Comparison of ENCODE assay signal across 13 cellular contexts in the genomic region with DNA sequence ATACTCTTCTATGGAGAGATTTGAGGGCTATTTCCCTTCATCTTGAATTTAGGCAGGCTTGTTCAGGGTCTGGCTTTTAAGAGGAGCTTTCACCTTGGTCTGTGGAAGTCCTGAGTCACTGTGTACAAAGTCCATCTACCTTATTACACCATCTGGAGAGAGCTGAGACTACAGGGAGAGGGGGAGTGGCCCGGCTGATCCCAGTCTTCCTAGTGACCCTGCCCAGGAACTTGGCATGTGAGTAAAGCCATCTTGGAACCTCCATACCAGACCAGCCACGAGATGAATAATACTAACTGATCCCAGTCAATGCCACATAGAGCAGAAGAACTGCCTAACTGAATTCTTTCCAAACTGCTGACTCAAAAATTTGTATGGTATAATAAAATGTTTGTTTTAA. TPM values are rescaled to one million over a fixed set of nuclear protein-coding genes. Genes with fewer than 3 reads are reported as not detected.
DNase-seq lines count a peak whose midpoint lies in the region; ATAC-seq, FAIRE-seq and TF ChIP-seq lines count a peak whose summit lies in the region.
"Had no signal": no experiment of that assay in that cellular context is flagged by ENCODE, and none has a peak within 500 bp of the region (broad histone marks: within the 10 kb centered on the region; RNA-seq: fewer than 3 reads in every experiment).

No MANE protein-coding gene starts in this region.

- no peaks in the 10 kb centered on the region for H3K79me2 ChIP-seq in HepG2 (ENCODE audit: insufficient read depth, low read length)

- no peak for TF ChIP-seq POLR2A in body of pancreas (IDR thresholded peaks at IDR 0.05)
- no peak for TF ChIP-seq POLR2A in HepG2 (IDR thresholded peaks at IDR 0.05; ENCODE audit: insufficient read depth in 1 of 2, low read depth in 2 of 2, low read length in 2 of 2)

- no TSS peak for BruUV-seq in HepG2 (replicated peaks; lab: Mats Ljungman, UMichigan)

- FAIRE-seq in HepG2 (lab: Jason Lieb, UNC) (peak; percentile 62), kidney (lab: Jason Lieb, UNC) (no peak)

- H3K4me3 ChIP-seq in body of pancreas: no peak overlapping the region
- H3K4me3 ChIP-seq in HepG2 (replicated peaks in 1 of 3; ENCODE audit: insufficient read depth in 1 of 3, low read depth in 2 of 3, low read length in 3 of 3): no peak overlapping the region
- H3K4me3 ChIP-seq in kidney (ENCODE audit: low read length in 2 of 2): no peak overlapping the region
- H3K4me3 ChIP-seq: gastroesophageal sphincter had no signal

- 24 to 41% methylated on average over 2 of the region's 2 CpGs for WGBS in body of pancreas, 2 donors
- WGBS in HepG2 (ENCODE audit: low lambda C conversion rate): 10% methylated on average over 2 of the region's 2 CpGs

- H3K9ac ChIP-seq in HepG2 (ENCODE audit: insufficient read depth, low read depth, low read length) (no peak overlapping the region), kidney (ENCODE audit: low read length in 2 of 2) (no peak overlapping the region)

- H3K4me1 ChIP-seq in body of pancreas (peaks cover 19% of the 10 kb centered on the region), HepG2 (ENCODE audit: insufficient read depth, low read length) (peaks cover 41% of the 10 kb centered on the region), kidney (ENCODE audit: control insufficient read depth in 1 of 2, insufficient read depth in 1 of 2, low read depth in 1 of 2, low read length in 2 of 2) (no peaks in the 10 kb centered on the region)
- H3K4me1 ChIP-seq: gastroesophageal sphincter had no signal

- H3K36me3 ChIP-seq in body of pancreas (replicated peaks in 1 of 2; ENCODE audit: insufficient read depth in 1 of 2, low read depth in 2 of 2): no peaks in the 10 kb centered on the region
- H3K36me3 ChIP-seq in HepG2 (replicated peaks in 1 of 2; ENCODE audit: control insufficient read depth in 1 of 2, insufficient read depth in 2 of 2, low read length in 2 of 2): no peaks in the 10 kb centered on the region
- H3K36me3 ChIP-seq in kidney (ENCODE audit: control insufficient read depth in 1 of 2, insufficient read depth in 2 of 2, low read length in 2 of 2): no peaks in the 10 kb centered on the region
- H3K36me3 ChIP-seq: gastroesophageal sphincter had no signal

- peak overlapping the region; percentile 50 to 77 (median 66) for H3K27ac ChIP-seq in body of pancreas
- peak overlapping the region; percentile 65 for H3K27ac ChIP-seq in HepG2 (ENCODE audit: extremely low read length, insufficient read depth, low read length)
- no peak overlapping the region for H3K27ac ChIP-seq in kidney (ENCODE audit: low read depth in 2 of 2, low read length in 2 of 2)
- H3K27ac ChIP-seq: gastroesophageal sphincter had no signal

- TF ChIP-seq CTCF in body of pancreas (IDR thresholded peaks at IDR 0.05) (no peak), HepG2 (CRISPR knock-in tag; IDR thresholded peaks at IDR 0.05) (no peak), kidney (IDR thresholded peaks at IDR 0.05; ENCODE audit: borderline replicate concordance, extremely low read depth, insufficient read depth) (no peak)

- no peaks in the 10 kb centered on the region for H3K9me3 ChIP-seq in body of pancreas
- peaks cover 8% of the 10 kb centered on the region for H3K9me3 ChIP-seq in HepG2 (ENCODE audit: low read length)
- peaks cover 0 to 5% of the 10 kb centered on the region in 2 donors for H3K9me3 ChIP-seq in kidney (ENCODE audit: control insufficient read depth in 1 of 2, low read length in 2 of 2)

- DNase-seq in A172 (ENCODE audit: low spot score): peak; percentile 49
- peak; percentile 90 for DNase-seq in HT-29 (ENCODE audit: low spot score)
- peak; percentile 78 to 90 (median 88) for DNase-seq in body of pancreas
- DNase-seq in HepG2 (ENCODE audit: low spot score): peak; percentile 90
- no peak for DNase-seq in activated gamma-delta T cell treated with Interleukin-2 at 50 U/mL for 16 hours
- DNase-seq in COLO829 (ENCODE audit: low spot score): no peak
- DNase-seq in kidney: no peak
- DNase-seq: ACHN, GDM1, NCI-H1092, NCI-H748 treated with DMSO at 0.1 percent for 48 hours had no signal

- peak in 1 of 2 experiments; percentile 78; a peak in 2 of 4 replicates for TF ChIP-seq EP300 in HepG2 (IDR thresholded peaks at IDR 0.05; ENCODE audit: low read depth in 2 of 2, low read length in 2 of 2)
- TF ChIP-seq EP300 in HepG2 (CRISPR knock-in tag; IDR thresholded peaks at IDR 0.05; ENCODE audit: borderline replicate concordance): no peak

- POLR2A ChIA-PET in HepG2 (lab: Yijun Ruan, JAX): interaction anchor here (0.7 to 3.2 kb wide), 8 partner anchors 8 to 199 kb away, joined by 3 to 15 read pairs (median 6); partner anchors contain the start of gene IL6ST

- no peak overlapping the region for H2AFZ ChIP-seq in HepG2 (ENCODE audit: low read length)

- H4K20me1 ChIP-seq in HepG2 (ENCODE audit: insufficient read depth, low read length): no peaks in the 10 kb centered on the region

- ATAC-seq in body of pancreas: peak; percentile 100
- ATAC-seq in HepG2: peak; percentile 84
- ATAC-seq in HG03565 (IDR thresholded peaks at IDR 0.05; ENCODE audit: unreplicated experiment): no peak
- ATAC-seq: gastroesophageal sphincter had no signal

- H3K27me3 ChIP-seq in body of pancreas (no peaks in the 10 kb centered on the region), HepG2 (ENCODE audit: control insufficient read depth in 1 of 2, insufficient read depth in 2 of 2, low read length in 2 of 2) (no peaks in the 10 kb centered on the region)
- H3K27me3 ChIP-seq: gastroesophageal sphincter had no signal

- CTCF ChIA-PET in HepG2 (lab: Yijun Ruan, JAX; ENCODE audit: low intra/inter-chr PET ratio, low total read pairs): no interaction called here

- no peak for TF ChIP-seq RAD21 in HepG2 (CRISPR knock-in tag; IDR thresholded peaks at IDR 0.05)

- in situ Hi-C loops in HepG2 (cut with HindIII; ENCODE audit: extremely low pct_ligation_motif_present, low pct_unique_long_range_greater_than_20kb): no loop called here

- peak overlapping the region; percentile 11; the same call in 1 of the 2 replicates for H3K4me2 ChIP-seq in HepG2 (ENCODE audit: low read depth, low read length)

- intact Hi-C loops in body of pancreas (cut with DNase I): no loop called here
- intact Hi-C loops in HepG2 (cut with micrococcal nuclease; ENCODE audit: unreplicated experiment): loop anchor here (1.0 kb wide), 1 partner anchor 8 kb away; no protein-coding TSS in a partner anchor
- intact Hi-C loops in kidney (cut with DNase I): no loop called here

TF ChIP-seq in HepG2, 621 proteins besides CTCF, POLR2A, EP300 and RAD21 (continues in another document):
- TF ChIP-seq, protein P1, sequence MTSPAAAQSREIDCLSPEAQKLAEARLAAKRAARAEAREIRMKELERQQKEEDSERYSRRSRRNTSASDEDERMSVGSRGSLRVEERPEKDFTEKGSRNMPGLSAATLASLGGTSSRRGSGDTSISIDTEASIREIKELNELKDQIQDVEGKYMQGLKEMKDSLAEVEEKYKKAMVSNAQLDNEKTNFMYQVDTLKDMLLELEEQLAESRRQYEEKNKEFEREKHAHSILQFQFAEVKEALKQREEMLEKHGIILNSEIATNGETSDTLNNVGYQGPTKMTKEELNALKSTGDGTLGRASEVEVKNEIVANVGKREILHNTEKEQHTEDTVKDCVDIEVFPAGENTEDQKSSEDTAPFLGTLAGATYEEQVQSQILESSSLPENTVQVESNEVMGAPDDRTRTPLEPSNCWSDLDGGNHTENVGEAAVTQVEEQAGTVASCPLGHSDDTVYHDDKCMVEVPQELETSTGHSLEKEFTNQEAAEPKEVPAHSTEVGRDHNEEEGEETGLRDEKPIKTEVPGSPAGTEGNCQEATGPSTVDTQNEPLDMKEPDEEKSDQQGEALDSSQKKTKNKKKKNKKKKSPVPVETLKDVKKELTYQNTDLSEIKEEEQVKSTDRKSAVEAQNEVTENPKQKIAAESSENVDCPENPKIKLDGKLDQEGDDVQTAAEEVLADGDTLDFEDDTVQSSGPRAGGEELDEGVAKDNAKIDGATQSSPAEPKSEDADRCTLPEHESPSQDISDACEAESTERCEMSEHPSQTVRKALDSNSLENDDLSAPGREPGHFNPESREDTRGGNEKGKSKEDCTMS (CRISPR knock-in tag; conservative IDR thresholded peaks at IDR 0.05): no peak
- TF ChIP-seq BRCA1 (CRISPR knock-in tag; IDR thresholded peaks at IDR 0.05) (no peak), RORA (CRISPR knock-in tag; IDR thresholded peaks at IDR 0.05) (no peak), REL (CRISPR knock-in tag; conservative IDR thresholded peaks at IDR 0.05) (no peak), GPN1 (CRISPR knock-in tag; IDR thresholded peaks at IDR 0.05; ENCODE audit: borderline replicate concordance) (no peak)

RNA-seq across cellular contexts. Expression of gene IL6ST, which starts 8.4 kb away (rescaled TPM):
- 97.7 and 112 TPM in 2 replicates for total RNA-seq in A172 (2014; rRNA removed; shearing (Covaris generic))
- 14.4 and 17.7 TPM in 2 replicates for total RNA-seq in HT-29 (2014; rRNA removed; shearing (Covaris generic))
- total RNA-seq in body of pancreas (10 to 100 TPM; 48.1 to 82.5 TPM), HepG2 (2016; rRNA removed; fragmentation: Illumina TruSeq; extraction: Trizol) (161 and 166 TPM in 2 replicates), kidney (378 TPM)
- total RNA-seq in HepG2 (2016; cell fraction: cytosol; rRNA removed; fragmentation: Illumina TruSeq; extraction: Trizol; ENCODE audit: low read depth): 14.7 and 15.1 TPM in 2 replicates
- 168 TPM in 2 replicates for total RNA-seq in HepG2 (2016; cell fraction: insoluble cytoplasmic fraction; rRNA removed; fragmentation: Illumina TruSeq; extraction: Trizol)
- total RNA-seq in HepG2 (2016; cell fraction: membrane; rRNA removed; fragmentation: Illumina TruSeq; extraction: Trizol): 65.8 and 71.7 TPM in 2 replicates
- 163 and 201 TPM in 2 replicates for total RNA-seq in HepG2 (2016; cell fraction: nucleus; rRNA removed; fragmentation: Illumina TruSeq; extraction: Trizol)
- polyA plus RNA-seq in HepG2 (2011; rRNA removed) (57.9 and 66.6 TPM in 2 replicates), kidney (ENCODE audit: insufficient read depth, low read depth, low replicate concordance) (39.2 TPM)
- 31.2 and 65.6 TPM in 2 replicates for polyA plus RNA-seq in HepG2 (2011; cell fraction: cytosol; rRNA removed)
- 23.4 and 30.7 TPM in 2 replicates for polyA plus RNA-seq in HepG2 (2011; cell fraction: nucleus; rRNA removed)
- polyA plus RNA-seq in HepG2 (2012): 51.0 and 78.1 TPM in 2 replicates
- polyA plus RNA-seq in HepG2 (2016; cell fraction: cytosol; fragmentation: Illumina TruSeq; extraction: Trizol; ENCODE audit: low read depth): 2.0 and 2.1 TPM in 2 replicates
- 43.1 and 49.7 TPM in 2 replicates for polyA plus RNA-seq in HepG2 (2016; cell fraction: insoluble cytoplasmic fraction; fragmentation: Illumina TruSeq; extraction: Trizol; ENCODE audit: low read depth)
- 9.8 and 10.4 TPM in 2 replicates for polyA plus RNA-seq in HepG2 (2016; cell fraction: membrane; fragmentation: Illumina TruSeq; extraction: Trizol; ENCODE audit: low read depth)
- 83.2 and 85.6 TPM in 2 replicates for polyA plus RNA-seq in HepG2 (2016; cell fraction: nucleus; fragmentation: Illumina TruSeq; extraction: Trizol; ENCODE audit: insufficient read depth, low read depth)
- 72.6 and 124 TPM in 2 replicates for polyA minus RNA-seq in HepG2 (2011; rRNA and poly(A)+ RNA removed; ENCODE audit: low replicate concordance)
- 241 and 268 TPM in 2 replicates for polyA minus RNA-seq in HepG2 (2011; cell fraction: cytosol; rRNA and poly(A)+ RNA removed)
- polyA minus RNA-seq in HepG2 (2011; cell fraction: nucleus; rRNA and poly(A)+ RNA removed): 145 and 264 TPM in 2 replicates

Comparison
In these comparisons a context has a peak if more than half of its experiments do, and no peak if none do; other contexts are left out.
1. DNase-seq: peak in A172 (single experiment), HT-29 (single experiment), body of pancreas (4 of 4) and HepG2 (single experiment); none in activated gamma-delta T cell treated with Interleukin-2 at 50 U/mL for 16 hours (single experiment), COLO829 (single experiment) and kidney (single experiment).
2. H3K27ac ChIP-seq: peak in body of pancreas (4 of 4) and HepG2 (single experiment); none in kidney (0 of 2).